In the genomic region with DNA sequence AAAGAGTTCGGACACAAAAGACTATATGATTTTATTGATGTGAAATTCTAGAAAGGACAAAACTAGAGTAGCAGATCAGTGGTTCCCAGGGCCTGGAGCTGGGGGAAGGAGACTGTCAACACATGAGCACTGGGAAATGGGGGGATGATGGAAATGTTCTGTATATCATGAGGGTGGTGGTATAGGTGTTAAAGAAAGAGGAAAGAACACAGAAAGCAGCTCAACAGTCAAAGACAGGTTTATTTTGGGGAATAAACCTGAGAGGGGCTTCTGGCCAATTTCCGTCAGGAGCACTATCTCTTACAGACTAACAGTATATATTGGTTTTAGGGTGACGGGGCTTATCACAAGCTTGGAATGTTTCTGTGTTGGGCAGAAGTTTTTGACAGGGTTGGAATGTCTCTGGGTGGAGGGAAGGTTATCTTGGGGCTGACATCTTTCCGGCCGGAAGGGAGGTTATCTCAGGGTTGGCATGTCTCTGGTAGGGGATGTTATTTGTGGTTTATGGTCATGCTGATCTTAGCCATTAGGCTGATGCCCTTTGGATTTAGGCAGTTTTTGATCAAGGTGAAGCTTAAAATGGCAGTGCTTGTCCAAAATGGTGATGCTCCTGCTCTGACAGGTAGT, we compare ENCODE assay signal across 29 cellular contexts.
"Had no signal": no experiment of that assay in that cellular context is flagged by ENCODE, and none has a peak within 500 bp of the region (broad histone marks: within the 10 kb centered on the region; RNA-seq: fewer than 3 reads in every experiment).

No MANE protein-coding gene starts in this region.

- H3K36me3 ChIP-seq: adrenal gland, ascending aorta, breast epithelium, cardiac muscle cell, colonic mucosa, esophagus squamous epithelium, gastroesophageal sphincter had no signal

- H3K4me3 ChIP-seq: adrenal gland, ascending aorta, breast epithelium, cardiac muscle cell, colonic mucosa, esophagus squamous epithelium, gastroesophageal sphincter had no signal

- H3K27ac ChIP-seq: adrenal gland, ascending aorta, breast epithelium, cardiac muscle cell, colonic mucosa, epithelial cell of prostate, esophagus squamous epithelium, gastroesophageal sphincter had no signal

- H3K4me1 ChIP-seq: adrenal gland, ascending aorta, breast epithelium, colonic mucosa, esophagus squamous epithelium, gastroesophageal sphincter had no signal

- H3K9me3 ChIP-seq: adrenal gland, ascending aorta, colonic mucosa, esophagus squamous epithelium had no signal

- H3K27me3 ChIP-seq: adrenal gland, ascending aorta, breast epithelium, cardiac muscle cell, colonic mucosa, esophagus squamous epithelium, gastroesophageal sphincter had no signal

- DNase-seq: activated CD4-positive, alpha-beta memory T cell treated with anti-CD3 and anti-CD28 coated beads for 36 hours; activated CD4-positive, alpha-beta T cell treated with anti-CD3 and anti-CD28 coated beads for 36 hours; activated CD4-positive, alpha-beta T cell treated with anti-CD3 and anti-CD28 coated beads, Interleukin-2, amount 10 ng/mL, durations not matched to agents 24 days and 14 days; activated CD4-positive, CD25-positive, alpha-beta regulatory T cell; activated CD4-positive, CD25-positive, alpha-beta regulatory T cell treated with anti-CD3 and anti-CD28 coated beads, Interleukin-2, amount 50 U/mL, for 72 hours; activated CD8-positive, alpha-beta memory T cell treated with anti-CD3 and anti-CD28 coated beads, Interleukin-2, amount 10 ng/mL, durations not matched to agents 7 days and 5 days; activated CD8-positive, alpha-beta memory T cell treated with anti-CD3 and anti-CD28 coated beads, Interleukin-2, amount 50 U/mL, for 4 hours; activated CD8-positive, alpha-beta T cell treated with anti-CD3 and anti-CD28 coated beads, Interleukin-2, amount 10 ng/mL, durations not matched to agents 7 days and 5 days; activated effector memory CD4-positive, alpha-beta T cell treated with anti-CD3 and anti-CD28 coated beads, Interleukin-2, amount 50 U/mL, for 16 hours; activated naive CD4-positive, alpha-beta T cell treated with anti-CD3 and anti-CD28 coated beads for 36 hours; activated naive CD8-positive, alpha-beta T cell treated with anti-CD3 and anti-CD28 coated beads for 36 hours; activated naive CD8-positive, alpha-beta T cell treated with anti-CD3 and anti-CD28 coated beads, Interleukin-2, amount 50 U/mL, for 24 hours; activated T-cell treated with anti-CD3 and anti-CD28 coated beads, Interleukin-2, amount 50 U/mL, for 1 hour; activated T-cell treated with anti-CD3 and anti-CD28 coated beads, Interleukin-2, amount 50 U/mL, for 48 hours; adrenal gland; central memory CD4-positive, alpha-beta T cell; cerebellar nuclear complex; colonic mucosa; effector CD8-positive, alpha-beta T cell; esophagus squamous epithelium; foreskin melanocyte; head of caudate nucleus; T-helper 1 cell; T-helper 17 cell had no signal
